Comparison of ENCODE assay signal across 9 cellular contexts in genomic region chr18:73842795-73843394, GRCh38.
DNase-seq lines count a peak whose midpoint lies in the region; ATAC-seq and TF ChIP-seq lines count a peak whose summit lies in the region.
"Had no signal": no experiment of that assay in that cellular context is flagged by ENCODE, and none has a peak within 500 bp of the region (broad histone marks: within the 10 kb centered on the region; RNA-seq: fewer than 3 reads in every experiment).

No MANE protein-coding gene starts in this region.

- DNase-seq in GM12865 (ENCODE audit: low read depth) (peak; percentile 47), KG1 (lab: John Stamatoyannopoulos, UW) (peak; percentile 65), T-helper 17 cell (peak in 1 of 3 donors; percentile 7), T47D (ENCODE audit: low read depth in 1 of 2, low spot score in 1 of 2) (peak; percentile 9 to 52), kidney epithelial cell (ENCODE audit: low read depth) (no peak), NCI-H226 (no peak)
- peak; percentile 11 to 24 (median 13) for DNase-seq in stimulated activated CD4-positive, alpha-beta T cell treated with anti-CD3 and anti-CD28 coated beads, TNF-alpha, amount 100 ng/mL, for 24 hours (ENCODE audit: low read depth in 3 of 3)

- TF ChIP-seq CTCF in GM12865 (IDR thresholded peaks at IDR 0.05; ENCODE audit: insufficient read depth, low read depth, low read length, missing control alignments) (peak; percentile 86), kidney epithelial cell (IDR thresholded peaks at IDR 0.05; ENCODE audit: insufficient read depth, low read length, poor library complexity, severe bottlenecking) (peak; percentile 98)

- H3K36me3 ChIP-seq in kidney epithelial cell (ENCODE audit: control insufficient read depth, insufficient read depth, low read length), result no peaks in the 10 kb centered on the region

- H3K36me3 Mint-ChIP-seq in T-helper 17 cell (ENCODE audit: low read depth), result no peaks in the 10 kb centered on the region

- ATAC-seq in GM21576 (IDR thresholded peaks at IDR 0.05; ENCODE audit: unreplicated experiment) (peak; percentile 83), T-helper 17 cell (peak; percentile 49)
- ATAC-seq: left colon had no signal

- no peaks in the 10 kb centered on the region for H3K9me3 ChIP-seq in T-helper 17 cell (ENCODE audit: control insufficient read depth, low read length, poor library complexity, severe bottlenecking)

- in situ Hi-C loops in T47D (cut with HindIII; ENCODE audit: low pct_unique_long_range_greater_than_20kb, low sequenced_read_pairs), result no loop called here

- H3K27me3 Mint-ChIP-seq in T-helper 17 cell, result peaks cover 10% of the 10 kb centered on the region

- H3K27ac Mint-ChIP-seq in T-helper 17 cell, result no peak overlapping the region

- H3K4me3 Mint-ChIP-seq in T-helper 17 cell, result peak overlapping the region; percentile 53

- no peaks in the 10 kb centered on the region for H3K27me3 ChIP-seq in kidney epithelial cell (ENCODE audit: control insufficient read depth, insufficient read depth, low read length)

- H3K4me3 ChIP-seq in GM12865 (ENCODE audit: low read depth, low read length) (no peak overlapping the region), kidney epithelial cell (ENCODE audit: low read depth, low read length) (no peak overlapping the region)

- H3K4me1 Mint-ChIP-seq in T-helper 17 cell, result peaks cover 3% of the 10 kb centered on the region

Comparison
In these comparisons a context has a peak if more than half of its experiments do, and no peak if none do; other contexts are left out.
1. DNase-seq: peak in GM12865 (single experiment), KG1 (single experiment), T47D (2 of 2) and stimulated activated CD4-positive, alpha-beta T cell treated with anti-CD3 and anti-CD28 coated beads, TNF-alpha, amount 100 ng/mL, for 24 hours (3 of 3); none in kidney epithelial cell (single experiment) and NCI-H226 (single experiment).